Comparison of ENCODE assay signal across 1 cellular context in the genomic region with DNA sequence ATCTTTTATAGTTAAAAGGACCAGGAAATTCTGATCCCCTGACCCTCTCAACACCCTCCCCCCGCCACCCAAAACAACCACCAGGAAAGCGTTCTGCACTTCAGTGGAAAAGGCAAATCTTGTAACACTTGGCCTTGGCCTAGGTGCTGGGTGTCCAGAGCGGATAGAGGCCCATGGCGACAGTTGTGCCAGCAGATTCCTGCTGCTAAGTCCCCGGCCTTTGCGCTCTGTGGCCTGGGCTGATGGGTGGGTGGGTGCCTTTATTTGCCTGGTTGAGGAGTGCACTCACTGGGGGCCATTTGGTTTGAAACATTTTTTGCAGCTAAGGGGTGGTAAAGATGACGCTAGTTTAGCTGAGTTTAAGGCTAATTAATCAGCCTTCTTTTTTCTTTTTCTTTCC.
TF ChIP-seq lines count a peak whose summit lies in the region.

No MANE protein-coding gene starts in this region.

TF ChIP-seq in IMR-90, 13 proteins besides CTCF, POLR2A, EP300 and RAD21 (continued from another document):
- TF ChIP-seq, protein P1, sequence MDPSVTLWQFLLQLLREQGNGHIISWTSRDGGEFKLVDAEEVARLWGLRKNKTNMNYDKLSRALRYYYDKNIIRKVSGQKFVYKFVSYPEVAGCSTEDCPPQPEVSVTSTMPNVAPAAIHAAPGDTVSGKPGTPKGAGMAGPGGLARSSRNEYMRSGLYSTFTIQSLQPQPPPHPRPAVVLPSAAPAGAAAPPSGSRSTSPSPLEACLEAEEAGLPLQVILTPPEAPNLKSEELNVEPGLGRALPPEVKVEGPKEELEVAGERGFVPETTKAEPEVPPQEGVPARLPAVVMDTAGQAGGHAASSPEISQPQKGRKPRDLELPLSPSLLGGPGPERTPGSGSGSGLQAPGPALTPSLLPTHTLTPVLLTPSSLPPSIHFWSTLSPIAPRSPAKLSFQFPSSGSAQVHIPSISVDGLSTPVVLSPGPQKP (IDR thresholded peaks at IDR 0.05; ENCODE audit: borderline replicate concordance, low read depth, low read length) = no peak
- no peak for TF ChIP-seq SMC3 (IDR thresholded peaks at IDR 0.05; ENCODE audit: low read depth, low read length)
- TF ChIP-seq CEBPB (IDR thresholded peaks at IDR 0.05; ENCODE audit: low read depth, low read length) = no peak
- TF ChIP-seq NFE2L2 (IDR thresholded peaks at IDR 0.05; ENCODE audit: low read depth, low read length) = no peak
- TF ChIP-seq, protein P2, sequence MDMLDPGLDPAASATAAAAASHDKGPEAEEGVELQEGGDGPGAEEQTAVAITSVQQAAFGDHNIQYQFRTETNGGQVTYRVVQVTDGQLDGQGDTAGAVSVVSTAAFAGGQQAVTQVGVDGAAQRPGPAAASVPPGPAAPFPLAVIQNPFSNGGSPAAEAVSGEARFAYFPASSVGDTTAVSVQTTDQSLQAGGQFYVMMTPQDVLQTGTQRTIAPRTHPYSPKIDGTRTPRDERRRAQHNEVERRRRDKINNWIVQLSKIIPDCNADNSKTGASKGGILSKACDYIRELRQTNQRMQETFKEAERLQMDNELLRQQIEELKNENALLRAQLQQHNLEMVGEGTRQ (IDR thresholded peaks at IDR 0.05; ENCODE audit: low read depth, low read length) = no peak
- TF ChIP-seq CHD1 (IDR thresholded peaks at IDR 0.05; ENCODE audit: low read depth, low read length) = no peak
- no peak for TF ChIP-seq MXI1 (IDR thresholded peaks at IDR 0.05; ENCODE audit: borderline replicate concordance, low read depth, low read length)
- no peak for TF ChIP-seq RFX5 (IDR thresholded peaks at IDR 0.05; ENCODE audit: low read depth, low read length)
- no peak for TF ChIP-seq FOS (IDR thresholded peaks at IDR 0.05; ENCODE audit: low read depth, low read length)
- TF ChIP-seq RCOR1 (IDR thresholded peaks at IDR 0.05; ENCODE audit: insufficient replicate concordance, low read length) = no peak
